In the genomic region with DNA sequence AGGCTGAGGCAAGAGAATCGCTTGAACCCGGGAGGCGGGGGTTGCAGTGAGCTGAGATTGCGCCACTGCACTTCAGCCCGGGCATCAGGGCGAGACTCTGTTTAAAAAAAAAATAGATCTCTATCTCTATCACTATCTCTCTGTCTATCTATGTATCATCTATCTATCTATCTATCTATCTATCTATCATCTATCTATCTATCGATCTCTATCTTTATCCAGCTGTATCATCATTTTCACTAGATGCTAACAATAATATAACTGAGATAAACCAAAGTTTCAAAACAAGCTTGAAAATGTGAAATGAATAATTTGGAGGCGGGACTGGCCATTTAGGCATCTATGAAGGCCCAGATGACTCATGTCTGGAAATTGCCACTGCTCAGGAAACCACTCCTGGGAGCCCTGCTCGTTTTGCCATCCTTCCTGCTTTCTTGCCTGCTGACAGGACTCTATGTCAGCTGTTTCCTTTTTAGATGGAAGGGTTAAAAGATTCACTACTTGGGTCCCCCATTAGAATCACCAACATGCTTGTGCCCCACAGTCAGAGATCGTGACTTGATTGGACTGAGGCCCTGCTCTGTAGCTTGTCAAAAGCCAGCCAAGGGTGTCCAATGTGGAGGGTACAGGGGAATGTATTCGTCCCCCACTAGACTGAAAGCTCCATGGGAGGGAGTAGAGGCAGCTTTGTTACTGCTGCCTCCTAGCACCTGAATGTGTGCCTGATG, we compare ENCODE assay signal across 9 cellular contexts.
A peak's percentile ranks its signal among the peaks of the same experiment; 100 is the strongest.
DNase-seq lines count a peak whose midpoint lies in the region; ATAC-seq and TF ChIP-seq lines count a peak whose summit lies in the region.
"Had no signal": no experiment of that assay in that cellular context is flagged by ENCODE, and none has a peak within 500 bp of the region (broad histone marks: within the 10 kb centered on the region; RNA-seq: fewer than 3 reads in every experiment).

No MANE protein-coding gene starts in this region.

- no peaks in the 10 kb centered on the region for H3K27me3 ChIP-seq in uterus
- H3K27me3 ChIP-seq in MM.1S (replicated peaks; ENCODE audit: insufficient read depth, low read length), result no peaks in the 10 kb centered on the region

- H3K9me3 Mint-ChIP-seq in WTC11, result peaks cover 9% of the 10 kb centered on the region

- no peak overlapping the region for H3K4me2 ChIP-seq in MM.1S (ENCODE audit: low read depth, low read length)

- H3K79me2 ChIP-seq in MM.1S (ENCODE audit: low read length), result peaks cover 46% of the 10 kb centered on the region

- peaks cover 0 to 12% of the 10 kb centered on the region in 2 donors for H3K4me1 ChIP-seq in uterus
- peaks cover 23% of the 10 kb centered on the region for H3K4me1 ChIP-seq in MM.1S (ENCODE audit: low read length)

- H3K36me3 Mint-ChIP-seq in WTC11, result peaks cover 4% of the 10 kb centered on the region

- TF ChIP-seq POLR2A in uterus (IDR thresholded peaks at IDR 0.05), result no peak

- no peak overlapping the region for H3K4me3 Mint-ChIP-seq in WTC11

- no peaks in the 10 kb centered on the region for H4K20me1 ChIP-seq in MM.1S (ENCODE audit: insufficient read depth, low read length)

- CTCF ChIA-PET in WTC11 (lab: Charles Lee), result no interaction called here

- TF ChIP-seq CTCF in WTC11 (IDR thresholded peaks at IDR 0.05) (no peak), uterus (IDR thresholded peaks at IDR 0.05) (no peak), MM.1S (IDR thresholded peaks at IDR 0.05; ENCODE audit: low read length) (no peak)

- intact Hi-C loops in uterus (cut with DNase I; ENCODE audit: low total_unique reads), result no loop called here

- H3K4me3 ChIP-seq in uterus (no peak overlapping the region), MM.1S (ENCODE audit: low read length) (no peak overlapping the region)

- H3K9me3 ChIP-seq in uterus, result no peaks in the 10 kb centered on the region
- no peaks in the 10 kb centered on the region for H3K9me3 ChIP-seq in MM.1S (replicated peaks; ENCODE audit: insufficient read depth, low read length)

- ATAC-seq in WTC11, result no peak
- no peak for ATAC-seq in HG03196 (IDR thresholded peaks at IDR 0.05; ENCODE audit: unreplicated experiment)

- DNase-seq in stimulated activated naive CD4-positive, alpha-beta T cell treated with Interleukin-2 at 50 U/mL for 16 hours (lab: John Stamatoyannopoulos, UW), result peak; percentile 17
- DNase-seq in stimulated activated naive CD4-positive, alpha-beta T cell (lab: John Stamatoyannopoulos, UW), result no peak
- DNase-seq in WTC11 (ENCODE audit: low spot score) (no peak), hepatic stellate cell (ENCODE audit: low spot score) (peak; percentile 62), uterus (no peak), RPMI8226 (no peak), MM.1S (no peak)
- DNase-seq: NCI-H2227 treated with DMSO at 0.1 percent for 48 hours had no signal

- no peaks in the 10 kb centered on the region for H3K9me2 ChIP-seq in MM.1S (replicated peaks; ENCODE audit: insufficient read depth, low read length)

- no peaks in the 10 kb centered on the region for H3K27me3 Mint-ChIP-seq in WTC11 (ENCODE audit: low read depth)

- H3K9ac ChIP-seq in MM.1S (ENCODE audit: low read length), result no peak overlapping the region

- H2AFZ ChIP-seq in MM.1S (ENCODE audit: low read length), result no peak overlapping the region

- peak overlapping the region; percentile 49 to 56 for H3K27ac ChIP-seq in uterus
- no peak overlapping the region for H3K27ac ChIP-seq in MM.1S (ENCODE audit: low read length)

- no peaks in the 10 kb centered on the region for H3K36me3 ChIP-seq in uterus
- no peaks in the 10 kb centered on the region for H3K36me3 ChIP-seq in MM.1S (replicated peaks; ENCODE audit: insufficient read depth, low read length)

- H3F3A ChIP-seq in MM.1S (ENCODE audit: insufficient read depth, low read length), result peaks cover 29% of the 10 kb centered on the region

- peak overlapping the region; percentile 89; the same call in 1 of the 2 replicates for H3K27ac Mint-ChIP-seq in WTC11

- peaks cover 69% of the 10 kb centered on the region for H3K4me1 Mint-ChIP-seq in WTC11

- POLR2A ChIA-PET in WTC11 (lab: Charles Lee), result no interaction called here

TF ChIP-seq in WTC11, 78 proteins besides CTCF, POLR2A, EP300 and RAD21:
- TF ChIP-seq, protein P1, sequence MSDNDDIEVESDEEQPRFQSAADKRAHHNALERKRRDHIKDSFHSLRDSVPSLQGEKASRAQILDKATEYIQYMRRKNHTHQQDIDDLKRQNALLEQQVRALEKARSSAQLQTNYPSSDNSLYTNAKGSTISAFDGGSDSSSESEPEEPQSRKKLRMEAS (CRISPR knock-in tag; IDR thresholded peaks at IDR 0.05), result no peak
- TF ChIP-seq ZNF396 (CRISPR knock-in tag; IDR thresholded peaks at IDR 0.05; ENCODE audit: borderline replicate concordance) (no peak), ZNF232 (CRISPR knock-in tag; IDR thresholded peaks at IDR 0.05) (no peak), NFATC4 (CRISPR knock-in tag; IDR thresholded peaks at IDR 0.05) (no peak), FOXP1 (CRISPR knock-in tag; IDR thresholded peaks at IDR 0.05; ENCODE audit: borderline replicate concordance) (no peak), TEAD4 (CRISPR knock-in tag; IDR thresholded peaks at IDR 0.05) (no peak)
- TF ChIP-seq, protein P2, sequence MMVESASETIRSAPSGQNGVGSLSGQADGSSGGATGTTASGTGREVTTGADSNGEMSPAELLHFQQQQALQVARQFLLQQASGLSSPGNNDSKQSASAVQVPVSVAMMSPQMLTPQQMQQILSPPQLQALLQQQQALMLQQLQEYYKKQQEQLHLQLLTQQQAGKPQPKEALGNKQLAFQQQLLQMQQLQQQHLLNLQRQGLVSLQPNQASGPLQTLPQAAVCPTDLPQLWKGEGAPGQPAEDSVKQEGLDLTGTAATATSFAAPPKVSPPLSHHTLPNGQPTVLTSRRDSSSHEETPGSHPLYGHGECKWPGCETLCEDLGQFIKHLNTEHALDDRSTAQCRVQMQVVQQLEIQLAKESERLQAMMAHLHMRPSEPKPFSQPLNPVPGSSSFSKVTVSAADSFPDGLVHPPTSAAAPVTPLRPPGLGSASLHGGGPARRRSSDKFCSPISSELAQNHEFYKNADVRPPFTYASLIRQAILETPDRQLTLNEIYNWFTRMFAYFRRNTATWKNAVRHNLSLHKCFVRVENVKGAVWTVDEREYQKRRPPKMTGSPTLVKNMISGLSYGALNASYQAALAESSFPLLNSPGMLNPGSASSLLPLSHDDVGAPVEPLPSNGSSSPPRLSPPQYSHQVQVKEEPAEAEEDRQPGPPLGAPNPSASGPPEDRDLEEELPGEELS (CRISPR knock-in tag; IDR thresholded peaks at IDR 0.05), result no peak
- TF ChIP-seq, protein P3, sequence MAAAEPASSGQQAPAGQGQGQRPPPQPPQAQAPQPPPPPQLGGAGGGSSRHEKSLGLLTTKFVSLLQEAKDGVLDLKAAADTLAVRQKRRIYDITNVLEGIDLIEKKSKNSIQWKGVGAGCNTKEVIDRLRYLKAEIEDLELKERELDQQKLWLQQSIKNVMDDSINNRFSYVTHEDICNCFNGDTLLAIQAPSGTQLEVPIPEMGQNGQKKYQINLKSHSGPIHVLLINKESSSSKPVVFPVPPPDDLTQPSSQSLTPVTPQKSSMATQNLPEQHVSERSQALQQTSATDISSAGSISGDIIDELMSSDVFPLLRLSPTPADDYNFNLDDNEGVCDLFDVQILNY (CRISPR knock-in tag; IDR thresholded peaks at IDR 0.05), result no peak
- TF ChIP-seq, protein P4, sequence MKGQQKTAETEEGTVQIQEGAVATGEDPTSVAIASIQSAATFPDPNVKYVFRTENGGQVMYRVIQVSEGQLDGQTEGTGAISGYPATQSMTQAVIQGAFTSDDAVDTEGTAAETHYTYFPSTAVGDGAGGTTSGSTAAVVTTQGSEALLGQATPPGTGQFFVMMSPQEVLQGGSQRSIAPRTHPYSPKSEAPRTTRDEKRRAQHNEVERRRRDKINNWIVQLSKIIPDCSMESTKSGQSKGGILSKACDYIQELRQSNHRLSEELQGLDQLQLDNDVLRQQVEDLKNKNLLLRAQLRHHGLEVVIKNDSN (CRISPR knock-in tag; IDR thresholded peaks at IDR 0.05), result no peak
- TF ChIP-seq, protein P5, sequence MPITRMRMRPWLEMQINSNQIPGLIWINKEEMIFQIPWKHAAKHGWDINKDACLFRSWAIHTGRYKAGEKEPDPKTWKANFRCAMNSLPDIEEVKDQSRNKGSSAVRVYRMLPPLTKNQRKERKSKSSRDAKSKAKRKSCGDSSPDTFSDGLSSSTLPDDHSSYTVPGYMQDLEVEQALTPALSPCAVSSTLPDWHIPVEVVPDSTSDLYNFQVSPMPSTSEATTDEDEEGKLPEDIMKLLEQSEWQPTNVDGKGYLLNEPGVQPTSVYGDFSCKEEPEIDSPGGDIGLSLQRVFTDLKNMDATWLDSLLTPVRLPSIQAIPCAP (CRISPR knock-in tag; IDR thresholded peaks at IDR 0.05), result no peak
- TF ChIP-seq, protein P6, sequence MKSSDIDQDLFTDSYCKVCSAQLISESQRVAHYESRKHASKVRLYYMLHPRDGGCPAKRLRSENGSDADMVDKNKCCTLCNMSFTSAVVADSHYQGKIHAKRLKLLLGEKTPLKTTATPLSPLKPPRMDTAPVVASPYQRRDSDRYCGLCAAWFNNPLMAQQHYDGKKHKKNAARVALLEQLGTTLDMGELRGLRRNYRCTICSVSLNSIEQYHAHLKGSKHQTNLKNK (CRISPR knock-in tag; IDR thresholded peaks at IDR 0.05), result no peak

Comparison
In these comparisons a context has a peak if more than half of its experiments do, and no peak if none do; other contexts are left out.
1. DNase-seq: peak in stimulated activated naive CD4-positive, alpha-beta T cell treated with Interleukin-2 at 50 U/mL for 16 hours (single experiment) and hepatic stellate cell (single experiment); none in stimulated activated naive CD4-positive, alpha-beta T cell (0 of 6), WTC11 (single experiment), uterus (0 of 2), RPMI8226 (single experiment) and MM.1S (single experiment).